Comparison of ENCODE assay signal across 1 cellular context in the genomic region with DNA sequence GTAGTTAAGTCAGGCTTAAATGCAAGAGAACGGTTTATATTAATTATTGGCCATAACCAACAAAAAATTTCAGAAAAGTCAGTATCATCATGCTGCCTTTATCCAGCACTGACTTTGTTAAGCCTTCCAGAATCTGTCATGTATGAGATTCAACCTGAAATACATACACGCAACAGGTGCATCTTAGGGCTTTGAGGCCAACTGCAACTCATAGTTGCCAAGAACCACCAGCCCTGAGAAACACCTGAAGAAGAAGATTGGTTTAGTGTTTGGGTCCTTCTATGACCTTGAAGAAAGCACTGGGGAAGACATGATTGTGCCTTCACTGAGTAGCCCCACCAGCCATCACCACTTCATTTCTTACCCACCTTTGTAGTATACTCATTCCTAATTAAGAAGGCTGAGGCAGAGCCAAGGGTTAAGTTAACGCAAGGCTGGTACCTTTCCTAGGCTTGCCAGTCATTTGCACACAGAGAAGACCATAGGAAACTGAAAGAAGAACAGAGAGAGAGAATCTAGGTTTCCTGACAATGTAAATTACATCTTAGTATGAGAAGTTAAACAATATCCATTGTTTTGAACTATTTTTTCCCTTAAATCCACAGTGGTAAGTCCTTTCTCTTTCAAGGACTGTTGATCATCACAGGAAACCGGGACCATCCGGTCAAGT.
TF ChIP-seq lines count a peak whose summit lies in the region.

No MANE protein-coding gene starts in this region.

TF ChIP-seq in GM12878, 131 proteins besides CTCF, POLR2A, EP300 and RAD21:
- no peak for TF ChIP-seq HDGF (IDR thresholded peaks at IDR 0.05)
- TF ChIP-seq ZBTB4 (CRISPR knock-in tag; IDR thresholded peaks at IDR 0.05), result no peak
- TF ChIP-seq SMARCA5 (IDR thresholded peaks at IDR 0.05), result no peak
- no peak for TF ChIP-seq NR2C2 (IDR thresholded peaks at IDR 0.05; ENCODE audit: borderline replicate concordance, control insufficient read depth, insufficient read length, low read depth)
- TF ChIP-seq IRF3 (IDR thresholded peaks at IDR 0.05), result no peak
- no peak for TF ChIP-seq HDAC2 (IDR thresholded peaks at IDR 0.05)
- TF ChIP-seq WRNIP1 (IDR thresholded peaks at IDR 0.05; ENCODE audit: borderline replicate concordance, low read depth, low read length), result no peak
- no peak for TF ChIP-seq NFIC (IDR thresholded peaks at IDR 0.05; ENCODE audit: low read depth, low read length)
- no peak for TF ChIP-seq ZBED1 (IDR thresholded peaks at IDR 0.05; ENCODE audit: borderline replicate concordance)
